8 cellular contexts compared by ENCODE assay signal in the genomic region with DNA sequence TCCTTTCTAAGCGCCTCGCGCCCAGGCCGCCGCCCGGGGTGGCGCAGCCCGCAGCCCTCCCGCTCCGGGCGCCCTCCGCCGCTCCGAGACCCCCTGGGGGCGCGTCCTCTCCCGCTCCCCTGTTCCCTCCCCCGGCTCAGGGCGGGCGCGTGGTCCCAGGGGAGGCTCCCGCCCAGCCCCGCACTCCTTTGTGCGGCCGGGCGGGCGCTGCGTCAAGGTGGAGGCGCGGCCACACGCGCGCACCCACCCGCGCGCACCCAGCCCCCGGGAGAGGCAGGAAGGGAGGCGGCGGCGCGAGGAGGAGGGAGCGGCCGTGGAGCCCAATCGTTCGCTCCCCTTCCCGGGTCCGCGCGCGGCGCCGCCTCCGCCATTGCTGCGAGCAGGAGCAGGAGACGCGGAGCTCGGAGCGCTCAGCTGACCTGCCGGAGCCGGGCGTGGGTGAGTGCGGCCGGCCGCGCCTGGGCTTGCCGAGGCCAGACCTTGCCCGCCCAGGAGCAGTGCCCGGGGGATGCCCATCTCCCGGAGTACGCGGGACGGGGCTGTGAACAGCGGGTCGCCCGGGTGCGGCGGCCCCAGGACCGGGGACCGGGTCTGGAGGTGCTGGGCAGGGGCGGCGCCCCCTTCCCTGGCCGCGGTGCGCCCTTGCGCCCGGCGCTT. TPM values are rescaled to one million over a fixed set of nuclear protein-coding genes. Genes with fewer than 3 reads are reported as not detected.
DNase-seq lines count a peak whose midpoint lies in the region; ATAC-seq and TF ChIP-seq lines count a peak whose summit lies in the region.

A gene with protein sequence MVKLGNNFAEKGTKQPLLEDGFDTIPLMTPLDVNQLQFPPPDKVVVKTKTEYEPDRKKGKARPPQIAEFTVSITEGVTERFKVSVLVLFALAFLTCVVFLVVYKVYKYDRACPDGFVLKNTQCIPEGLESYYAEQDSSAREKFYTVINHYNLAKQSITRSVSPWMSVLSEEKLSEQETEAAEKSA (plus strand): TSS at position 367 of the 657 bp plus-strand sequence. CDS start 528 bp downstream, outside the sequence.

- H3K9me3 ChIP-seq in parathyroid adenoma (ENCODE audit: control insufficient read depth, low read length) = no peaks in the 10 kb centered on the region

- H3K27me3 Mint-ChIP-seq in activated T-cell treated with anti-CD3 and anti-CD28 coated beads, Interleukin-2, amount 50 U/mL, for 72 hours (ENCODE audit: low read depth) = peaks cover 42% of the 10 kb centered on the region

- H3K27ac ChIP-seq in parathyroid adenoma = no peak within 1 kb of the TSS

- TF ChIP-seq CTCF in BJ (IDR thresholded peaks at IDR 0.05; ENCODE audit: insufficient read depth, low read depth, low read length) (no peak), fibroblast of the aortic adventitia (IDR thresholded peaks at IDR 0.05; ENCODE audit: insufficient read depth, low read length) (no peak), parathyroid adenoma (IDR thresholded peaks at IDR 0.05) (no peak)

- H3K79me2 ChIP-seq in parathyroid adenoma = no peaks in the 10 kb centered on the region

- no peaks in the 10 kb centered on the region for H3K4me1 Mint-ChIP-seq in activated T-cell treated with anti-CD3 and anti-CD28 coated beads, Interleukin-2, amount 50 U/mL, for 72 hours (ENCODE audit: low read depth)

- POLR2A ChIA-PET in BJ (lab: Charles Lee) = no interaction called here

- H3K4me3 Mint-ChIP-seq in activated T-cell treated with anti-CD3 and anti-CD28 coated beads, Interleukin-2, amount 50 U/mL, for 72 hours = peak within 1 kb of the TSS; percentile 84 to 90

- no peaks in the 10 kb centered on the region for H3K36me3 ChIP-seq in BJ (ENCODE audit: control insufficient read depth, insufficient read depth, low read length)
- no peaks in the 10 kb centered on the region for H3K36me3 ChIP-seq in parathyroid adenoma (ENCODE audit: control insufficient read depth, insufficient read depth, low read length)

- H3K4me3 ChIP-seq in BJ (ENCODE audit: low read depth, low read length) (peak within 1 kb of the TSS; percentile 25), fibroblast of the aortic adventitia (ENCODE audit: low read depth, low read length) (peak within 1 kb of the TSS; percentile 53), parathyroid adenoma (ENCODE audit: low read depth, low read length) (peak within 1 kb of the TSS; percentile 31)

- H3K4me2 ChIP-seq in parathyroid adenoma (ENCODE audit: low read length) = peak within 1 kb of the TSS; percentile 71

- no peak within 1 kb of the TSS for H3K9ac ChIP-seq in parathyroid adenoma

- H3K27me3 ChIP-seq in BJ (ENCODE audit: control insufficient read depth, insufficient read depth, low read length) (peaks cover 38% of the 10 kb centered on the region), parathyroid adenoma (ENCODE audit: control insufficient read depth, insufficient read depth, low read length) (no peaks in the 10 kb centered on the region)

- peak within 1 kb of the TSS; percentile 25 for H2AFZ ChIP-seq in parathyroid adenoma

- ATAC-seq in activated T-cell treated with anti-CD3 and anti-CD28 coated beads, Interleukin-2, amount 50 U/mL, for 72 hours (replicated peaks in 1 of 2) = peak; percentile 49 to 57
- ATAC-seq in GM21360 (IDR thresholded peaks at IDR 0.05; ENCODE audit: unreplicated experiment) (no peak), GM18873 (IDR thresholded peaks at IDR 0.05; ENCODE audit: low FRiP score, unreplicated experiment) (no peak), GM19023 (IDR thresholded peaks at IDR 0.05; ENCODE audit: unreplicated experiment) (no peak)

- no peaks in the 10 kb centered on the region for H3K9me3 Mint-ChIP-seq in activated T-cell treated with anti-CD3 and anti-CD28 coated beads, Interleukin-2, amount 50 U/mL, for 72 hours

- DNase-seq in BJ (ENCODE audit: low read depth) (no peak), M059J (ENCODE audit: low read depth) (peak; percentile 27), fibroblast of the aortic adventitia (ENCODE audit: low read depth) (peak; percentile 11)
- DNase-seq in activated T-cell treated with anti-CD3 and anti-CD28 coated beads, Interleukin-2, amount 50 U/mL, for 72 hours = peak; percentile 37 to 46

- CTCF ChIA-PET in BJ (lab: Yijun Ruan, JAX) = no interaction called here

- no peak within 1 kb of the TSS for H3K27ac Mint-ChIP-seq in activated T-cell treated with anti-CD3 and anti-CD28 coated beads, Interleukin-2, amount 50 U/mL, for 72 hours

- no peaks in the 10 kb centered on the region for H3K36me3 Mint-ChIP-seq in activated T-cell treated with anti-CD3 and anti-CD28 coated beads, Interleukin-2, amount 50 U/mL, for 72 hours (ENCODE audit: insufficient read depth in 2 of 2)

- H3K4me1 ChIP-seq in parathyroid adenoma = no peaks in the 10 kb centered on the region

RNA-seq across cellular contexts. Expression of the gene that starts here (rescaled TPM):
- 0.17 TPM in 1 of 2 replicates, not detected in the other for polyA plus RNA-seq in BJ (2011; rRNA removed)
- not detected in 2 replicates for polyA minus RNA-seq in BJ (2011; rRNA and poly(A)+ RNA removed)
- 0.20 TPM in 1 of 2 replicates, not detected in the other for total RNA-seq in M059J (2014; rRNA removed; shearing (Covaris generic))
- 1 to 10 TPM; 1.0 to 3.2 TPM for total RNA-seq in activated T-cell treated with anti-CD3 and anti-CD28 coated beads, Interleukin-2, amount 50 U/mL, for 72 hours
- 0.09 and 2.7 TPM in 2 replicates for total RNA-seq in fibroblast of the aortic adventitia (ENCODE audit: low replicate concordance)

Comparison
In these comparisons a context has a peak if more than half of its experiments do, and no peak if none do; other contexts are left out.
1. Peak in DNase-seq in M059J; RNA of the gene not detected or under 1 TPM.
2. ATAC-seq: peak in activated T-cell treated with anti-CD3 and anti-CD28 coated beads, Interleukin-2, amount 50 U/mL, for 72 hours (2 of 2); none in GM21360 (single experiment), GM18873 (single experiment) and GM19023 (single experiment).
3. Peak in every context shown above with its lines, with median percentiles within 50 percentile points of each other: H3K4me3 ChIP-seq.